9 cellular contexts compared by ENCODE assay signal in genomic region chr3:188950832-188951489, GRCh38.
DNase-seq lines count a peak whose midpoint lies in the region; ATAC-seq and TF ChIP-seq lines count a peak whose summit lies in the region.
"Had no signal": no experiment of that assay in that cellular context is flagged by ENCODE, and none has a peak within 500 bp of the region (broad histone marks: within the 10 kb centered on the region; RNA-seq: fewer than 3 reads in every experiment).

No MANE protein-coding gene starts in this region.

- POLR2A ChIA-PET in GM10248 (lab: Yijun Ruan, JAX): no interaction called here
- POLR2A ChIA-PET in CD8-positive, alpha-beta memory T cell (lab: Charles Lee): no interaction called here

- TF ChIP-seq CTCF in GM10248 (IDR thresholded peaks at IDR 0.05; ENCODE audit: control extremely low read depth, extremely low read depth, low read depth, missing control alignments): no peak

- peaks cover 58% of the 10 kb centered on the region for H3K4me1 ChIP-seq in skeletal muscle satellite cell (ENCODE audit: control insufficient read depth, insufficient read depth, low read length)
- H3K4me1 ChIP-seq in CD8-positive, alpha-beta memory T cell (ENCODE audit: insufficient read depth, low read length): no peaks in the 10 kb centered on the region

- peak overlapping the region in 2 of 8 donors; percentile 42 to 70 for H3K27ac Mint-ChIP-seq in CD8-positive, alpha-beta memory T cell
- H3K27ac Mint-ChIP-seq: IgD-negative memory B cell had no signal

- peak; percentile 47 for DNase-seq in HK-2 (ENCODE audit: unreplicated experiment)
- peak; percentile 53 to 65 for DNase-seq in activated CD4-positive, alpha-beta T cell treated with anti-CD3 and anti-CD28 coated beads, Interleukin-2, amount 50 U/mL, for 48 hours
- DNase-seq in fibroblast of the conjunctiva (ENCODE audit: low read depth): peak; percentile 96
- no peak for DNase-seq in GM10248 (ENCODE audit: extremely low spot score)
- DNase-seq in CD8-positive, alpha-beta memory T cell: no peak
- no peak for DNase-seq in hippocampal formation (lab: John Stamatoyannopoulos, UW)

- peaks cover 0 to 3% (median 0%) of the 10 kb centered on the region in 3 donors for H3K36me3 Mint-ChIP-seq in CD8-positive, alpha-beta memory T cell
- H3K36me3 Mint-ChIP-seq: IgD-negative memory B cell had no signal

- CTCF ChIA-PET in GM10248 (lab: Yijun Ruan, JAX): interaction anchor here (18.6 kb wide), 1 partner anchor 1215 kb away, joined by 530 read pairs; no protein-coding TSS in a partner anchor
- CTCF ChIA-PET in CD8-positive, alpha-beta memory T cell (lab: Charles Lee): interaction anchor here (1.1 to 8.4 kb wide), 2 partner anchors 91 to 1213 kb away, joined by 3 to 298 read pairs; no protein-coding TSS in a partner anchor

- no peak for ATAC-seq in GM21576 (IDR thresholded peaks at IDR 0.05; ENCODE audit: unreplicated experiment)

- peak overlapping the region in 1 of 7 donors; percentile 32 for H3K4me3 Mint-ChIP-seq in CD8-positive, alpha-beta memory T cell

- peaks cover 2 to 15% of the 10 kb centered on the region in 2 donors for H3K27me3 Mint-ChIP-seq in CD8-positive, alpha-beta memory T cell

- peak overlapping the region; percentile 92 for H3K9ac ChIP-seq in skeletal muscle satellite cell (ENCODE audit: low read depth, low read length)

- no peaks in the 10 kb centered on the region for H3K9me3 ChIP-seq in skeletal muscle satellite cell (replicated peaks; ENCODE audit: low read length)
- H3K9me3 ChIP-seq in CD8-positive, alpha-beta memory T cell (ENCODE audit: low read length): no peaks in the 10 kb centered on the region

- H3K27me3 ChIP-seq in skeletal muscle satellite cell (ENCODE audit: control insufficient read depth, insufficient read depth, low read length): no peaks in the 10 kb centered on the region
- no peaks in the 10 kb centered on the region for H3K27me3 ChIP-seq in CD8-positive, alpha-beta memory T cell (ENCODE audit: insufficient read depth, low read length, poor library complexity, severe bottlenecking)

- no peak overlapping the region for H3K27ac ChIP-seq in CD8-positive, alpha-beta memory T cell (ENCODE audit: low read depth, low read length)

- H3K36me3 ChIP-seq in skeletal muscle satellite cell (ENCODE audit: insufficient read depth, low read length): no peaks in the 10 kb centered on the region
- H3K36me3 ChIP-seq in CD8-positive, alpha-beta memory T cell (ENCODE audit: insufficient read depth, low read length): no peaks in the 10 kb centered on the region

- H3K4me3 ChIP-seq in skeletal muscle satellite cell (ENCODE audit: low read length): peak overlapping the region; percentile 1
- H3K4me3 ChIP-seq in CD8-positive, alpha-beta memory T cell (ENCODE audit: low read length): no peak overlapping the region

- H3K4me2 ChIP-seq in skeletal muscle satellite cell (ENCODE audit: low read length): peak overlapping the region; percentile 23

- H3K9me3 Mint-ChIP-seq in CD8-positive, alpha-beta memory T cell: no peaks in the 10 kb centered on the region
- H3K9me3 Mint-ChIP-seq: IgD-negative memory B cell had no signal

- H3K4me1 Mint-ChIP-seq in CD8-positive, alpha-beta memory T cell: no peaks in the 10 kb centered on the region

Comparison
In these comparisons a context has a peak if more than half of its experiments do, and no peak if none do; other contexts are left out.
1. DNase-seq: peak in HK-2 (single experiment), activated CD4-positive, alpha-beta T cell treated with anti-CD3 and anti-CD28 coated beads, Interleukin-2, amount 50 U/mL, for 48 hours (2 of 2) and fibroblast of the conjunctiva (single experiment); none in GM10248 (single experiment), CD8-positive, alpha-beta memory T cell (0 of 5) and hippocampal formation (0 of 2).